ENCODE assay signal across 4 cellular contexts in genomic region chr5:173274771-173275170, GRCh38.
"Had no signal": no experiment of that assay in that cellular context is flagged by ENCODE, and none has a peak within 500 bp of the region (broad histone marks: within the 10 kb centered on the region; RNA-seq: fewer than 3 reads in every experiment).

No MANE protein-coding gene starts in this region.

- H3K36me3 ChIP-seq: HAP-1 had no signal

- H3K4me1 ChIP-seq: HAP-1 had no signal

- H3K27ac ChIP-seq: GM23248 had no signal

- H3K4me3 ChIP-seq: GM23248, GM23338, HAP-1 had no signal

- ATAC-seq: GM23338, HCT116 had no signal
